ENCODE assay signal across 1 cellular context in the genomic region with DNA sequence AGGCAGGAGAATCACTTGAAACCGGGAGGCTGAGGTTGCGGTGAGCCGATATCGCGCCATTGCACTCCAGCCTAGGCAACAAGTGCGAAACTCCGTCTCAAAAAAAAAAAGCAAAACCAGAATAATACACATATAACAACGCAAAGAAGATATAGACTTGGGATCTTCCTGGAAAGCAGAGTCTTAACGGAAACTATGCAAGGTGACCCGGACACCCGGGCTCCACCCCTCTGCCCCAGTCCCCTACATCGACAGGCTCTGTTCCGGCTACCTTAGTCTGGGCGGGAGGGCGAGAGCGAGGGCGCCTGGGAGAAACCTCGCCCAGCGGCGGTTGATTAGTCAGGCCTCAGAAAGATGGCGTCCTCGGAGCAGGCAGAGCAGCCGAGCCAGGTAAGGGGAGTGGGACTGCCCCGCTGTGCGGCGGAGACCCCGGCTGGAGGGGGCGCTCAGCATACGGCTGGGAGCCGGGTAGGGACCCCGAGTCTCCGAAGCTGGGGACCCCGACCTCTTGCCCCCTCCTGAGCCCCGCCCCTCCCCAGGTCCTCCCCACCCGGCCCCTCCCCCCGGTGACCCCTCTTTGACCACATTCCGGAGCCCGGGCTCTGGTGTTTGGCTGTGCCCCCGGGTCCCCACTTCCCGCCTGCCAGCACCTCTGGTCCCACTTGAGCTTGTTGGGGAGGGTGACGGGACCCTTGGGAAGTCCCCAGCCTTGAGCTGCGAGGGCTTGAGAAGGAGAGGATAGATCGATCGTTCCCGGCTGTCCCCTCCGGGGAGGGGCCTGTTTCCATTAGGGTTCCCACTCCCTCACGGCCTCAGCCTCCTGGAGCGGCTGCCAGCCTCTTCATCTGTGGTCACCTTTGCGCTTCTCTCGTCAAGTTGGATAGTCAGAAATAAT.
TF ChIP-seq lines count a peak whose summit lies in the region.

Gene PEX14 (plus strand): TSS at position 338 of the 895 bp plus-strand sequence. CDS start 17 bp downstream, at position 355.

TF ChIP-seq in HepG2, 621 proteins besides CTCF, POLR2A, EP300 and RAD21 (continued from another document and continues in another):
- TF ChIP-seq SNAI1 (CRISPR knock-in tag; IDR thresholded peaks at IDR 0.05; ENCODE audit: borderline replicate concordance) (no peak), SP4 (CRISPR knock-in tag; IDR thresholded peaks at IDR 0.05) (peak; percentile 50; the same call in 1 of the 2 replicates), TP53 (CRISPR knock-in tag; conservative IDR thresholded peaks at IDR 0.05) (no peak), DNMT1 (CRISPR knock-in tag; IDR thresholded peaks at IDR 0.05) (no peak), GMEB2 (CRISPR knock-in tag; IDR thresholded peaks at IDR 0.05; ENCODE audit: low read depth) (no peak), ZNF296 (CRISPR knock-in tag; conservative IDR thresholded peaks at IDR 0.05) (no peak), BRCA1 (CRISPR knock-in tag; IDR thresholded peaks at IDR 0.05) (0 out of 2 replicates have a peak, but pooled peaks have one; percentile 41), ZNF160 (CRISPR knock-in tag; IDR thresholded peaks at IDR 0.05) (no peak), SRSF4 (IDR thresholded peaks at IDR 0.05; ENCODE audit: low read depth, low read length, poor library complexity, severe bottlenecking) (no peak), ZNF20 (CRISPR knock-in tag; IDR thresholded peaks at IDR 0.05) (no peak), ZNF260 (CRISPR knock-in tag; IDR thresholded peaks at IDR 0.05; ENCODE audit: borderline replicate concordance, low read depth) (no peak), SOX13 (IDR thresholded peaks at IDR 0.05) (no peak), SOX13 (CRISPR knock-in tag; conservative IDR thresholded peaks at IDR 0.05 in 1 of 2, IDR thresholded peaks at IDR 0.05 in 1 of 2) (peak in 1 of 2 experiments; percentile 40; a peak in 1 of 4 replicates), HOXA7 (CRISPR knock-in tag; IDR thresholded peaks at IDR 0.05) (no peak), ELF1 (CRISPR knock-in tag; IDR thresholded peaks at IDR 0.05) (peak; percentile 77), REXO4 (CRISPR knock-in tag; IDR thresholded peaks at IDR 0.05; ENCODE audit: borderline replicate concordance) (no peak), NFKB2 (CRISPR knock-in tag; IDR thresholded peaks at IDR 0.05; ENCODE audit: borderline replicate concordance) (peak; percentile 74; the same call in 1 of the 2 replicates), IKZF5 (CRISPR knock-in tag; IDR thresholded peaks at IDR 0.05) (peak; percentile 64; the same call in 1 of the 2 replicates), ZNF850 (CRISPR knock-in tag; conservative IDR thresholded peaks at IDR 0.05) (no peak), ATM (IDR thresholded peaks at IDR 0.05; ENCODE audit: borderline replicate concordance) (no peak), ZNF326 (CRISPR knock-in tag; IDR thresholded peaks at IDR 0.05; ENCODE audit: borderline replicate concordance) (no peak), NR2C2 (CRISPR knock-in tag; IDR thresholded peaks at IDR 0.05; ENCODE audit: borderline replicate concordance) (peak; percentile 81), AKAP8 (CRISPR knock-in tag; IDR thresholded peaks at IDR 0.05) (no peak), SAFB2 (CRISPR knock-in tag; IDR thresholded peaks at IDR 0.05; ENCODE audit: borderline replicate concordance, low read depth) (no peak), ZNF879 (CRISPR knock-in tag; IDR thresholded peaks at IDR 0.05) (no peak), MAFF (IDR thresholded peaks at IDR 0.05; ENCODE audit: low read depth, low read length) (no peak), RBAK (CRISPR knock-in tag; IDR thresholded peaks at IDR 0.05) (no peak), THAP11 (CRISPR knock-in tag; IDR thresholded peaks at IDR 0.05) (peak; percentile 97), NFYC (CRISPR knock-in tag; IDR thresholded peaks at IDR 0.05) (peak; percentile 58; the same call in 1 of the 2 replicates), ZUFSP (CRISPR knock-in tag; IDR thresholded peaks at IDR 0.05; ENCODE audit: borderline replicate concordance) (no peak), XBP1 (CRISPR knock-in tag; IDR thresholded peaks at IDR 0.05) (0 out of 2 replicates have a peak, but pooled peaks have one; percentile 22), ATF5 (CRISPR knock-in tag; IDR thresholded peaks at IDR 0.05; ENCODE audit: low read depth) (no peak), CAMTA2 (CRISPR knock-in tag; IDR thresholded peaks at IDR 0.05; ENCODE audit: borderline replicate concordance) (no peak), FOXK1 (CRISPR knock-in tag; IDR thresholded peaks at IDR 0.05; ENCODE audit: borderline replicate concordance, low read depth) (peak; percentile 65; the same call in 1 of the 2 replicates), ZNF782 (CRISPR knock-in tag; IDR thresholded peaks at IDR 0.05; ENCODE audit: borderline replicate concordance) (no peak), FLYWCH1 (CRISPR knock-in tag; IDR thresholded peaks at IDR 0.05) (no peak), TGIF2 (CRISPR knock-in tag; IDR thresholded peaks at IDR 0.05) (peak; percentile 32; the same call in 1 of the 2 replicates), CCDC6 (CRISPR knock-in tag; IDR thresholded peaks at IDR 0.05) (no peak), NR2F2 (IDR thresholded peaks at IDR 0.05; ENCODE audit: borderline replicate concordance, low read depth) (no peak), ATF1 (CRISPR knock-in tag; IDR thresholded peaks at IDR 0.05) (no peak)
- TF ChIP-seq, protein P1, sequence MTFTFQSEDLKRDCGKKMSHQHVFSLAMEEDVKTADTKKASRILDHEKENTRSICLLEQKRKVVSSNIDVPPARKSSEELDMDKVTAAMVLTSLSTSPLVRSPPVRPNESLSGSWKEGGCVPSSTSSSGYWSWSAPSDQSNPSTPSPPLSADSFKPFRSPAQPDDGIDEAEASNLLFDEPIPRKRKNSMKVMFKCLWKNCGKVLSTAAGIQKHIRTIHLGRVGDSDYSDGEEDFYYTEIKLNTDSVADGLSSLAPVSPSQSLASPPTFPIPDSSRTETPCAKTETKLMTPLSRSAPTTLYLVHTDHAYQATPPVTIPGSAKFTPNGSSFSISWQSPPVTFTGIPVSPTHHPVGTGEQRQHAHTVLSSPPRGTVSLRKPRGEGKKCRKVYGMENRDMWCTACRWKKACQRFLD (CRISPR knock-in tag; IDR thresholded peaks at IDR 0.05; ENCODE audit: borderline replicate concordance) = no peak
- TF ChIP-seq, protein P2, sequence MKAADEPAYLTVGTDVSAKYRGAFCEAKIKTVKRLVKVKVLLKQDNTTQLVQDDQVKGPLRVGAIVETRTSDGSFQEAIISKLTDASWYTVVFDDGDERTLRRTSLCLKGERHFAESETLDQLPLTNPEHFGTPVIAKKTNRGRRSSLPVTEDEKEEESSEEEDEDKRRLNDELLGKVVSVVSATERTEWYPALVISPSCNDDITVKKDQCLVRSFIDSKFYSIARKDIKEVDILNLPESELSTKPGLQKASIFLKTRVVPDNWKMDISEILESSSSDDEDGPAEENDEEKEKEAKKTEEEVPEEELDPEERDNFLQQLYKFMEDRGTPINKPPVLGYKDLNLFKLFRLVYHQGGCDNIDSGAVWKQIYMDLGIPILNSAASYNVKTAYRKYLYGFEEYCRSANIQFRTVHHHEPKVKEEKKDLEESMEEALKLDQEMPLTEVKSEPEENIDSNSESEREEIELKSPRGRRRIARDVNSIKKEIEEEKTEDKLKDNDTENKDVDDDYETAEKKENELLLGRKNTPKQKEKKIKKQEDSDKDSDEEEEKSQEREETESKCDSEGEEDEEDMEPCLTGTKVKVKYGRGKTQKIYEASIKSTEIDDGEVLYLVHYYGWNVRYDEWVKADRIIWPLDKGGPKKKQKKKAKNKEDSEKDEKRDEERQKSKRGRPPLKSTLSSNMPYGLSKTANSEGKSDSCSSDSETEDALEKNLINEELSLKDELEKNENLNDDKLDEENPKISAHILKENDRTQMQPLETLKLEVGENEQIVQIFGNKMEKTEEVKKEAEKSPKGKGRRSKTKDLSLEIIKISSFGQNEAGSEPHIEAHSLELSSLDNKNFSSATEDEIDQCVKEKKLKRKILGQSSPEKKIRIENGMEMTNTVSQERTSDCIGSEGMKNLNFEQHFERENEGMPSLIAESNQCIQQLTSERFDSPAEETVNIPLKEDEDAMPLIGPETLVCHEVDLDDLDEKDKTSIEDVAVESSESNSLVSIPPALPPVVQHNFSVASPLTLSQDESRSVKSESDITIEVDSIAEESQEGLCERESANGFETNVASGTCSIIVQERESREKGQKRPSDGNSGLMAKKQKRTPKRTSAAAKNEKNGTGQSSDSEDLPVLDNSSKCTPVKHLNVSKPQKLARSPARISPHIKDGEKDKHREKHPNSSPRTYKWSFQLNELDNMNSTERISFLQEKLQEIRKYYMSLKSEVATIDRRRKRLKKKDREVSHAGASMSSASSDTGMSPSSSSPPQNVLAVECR (CRISPR knock-in tag; IDR thresholded peaks at IDR 0.05; ENCODE audit: borderline replicate concordance) = peak; percentile 61; the same call in 1 of the 2 replicates
- TF ChIP-seq, protein P3, sequence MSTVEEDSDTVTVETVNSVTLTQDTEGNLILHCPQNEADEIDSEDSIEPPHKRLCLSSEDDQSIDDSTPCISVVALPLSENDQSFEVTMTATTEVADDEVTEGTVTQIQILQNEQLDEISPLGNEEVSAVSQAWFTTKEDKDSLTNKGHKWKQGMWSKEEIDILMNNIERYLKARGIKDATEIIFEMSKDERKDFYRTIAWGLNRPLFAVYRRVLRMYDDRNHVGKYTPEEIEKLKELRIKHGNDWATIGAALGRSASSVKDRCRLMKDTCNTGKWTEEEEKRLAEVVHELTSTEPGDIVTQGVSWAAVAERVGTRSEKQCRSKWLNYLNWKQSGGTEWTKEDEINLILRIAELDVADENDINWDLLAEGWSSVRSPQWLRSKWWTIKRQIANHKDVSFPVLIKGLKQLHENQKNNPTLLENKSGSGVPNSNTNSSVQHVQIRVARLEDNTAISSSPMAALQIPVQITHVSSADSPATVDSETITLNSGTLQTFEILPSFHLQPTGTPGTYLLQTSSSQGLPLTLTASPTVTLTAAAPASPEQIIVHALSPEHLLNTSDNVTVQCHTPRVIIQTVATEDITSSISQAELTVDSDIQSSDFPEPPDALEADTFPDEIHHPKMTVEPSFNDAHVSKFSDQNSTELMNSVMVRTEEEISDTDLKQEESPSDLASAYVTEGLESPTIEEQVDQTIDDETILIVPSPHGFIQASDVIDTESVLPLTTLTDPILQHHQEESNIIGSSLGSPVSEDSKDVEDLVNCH (CRISPR knock-in tag; IDR thresholded peaks at IDR 0.05) = no peak
- TF ChIP-seq, protein P4, sequence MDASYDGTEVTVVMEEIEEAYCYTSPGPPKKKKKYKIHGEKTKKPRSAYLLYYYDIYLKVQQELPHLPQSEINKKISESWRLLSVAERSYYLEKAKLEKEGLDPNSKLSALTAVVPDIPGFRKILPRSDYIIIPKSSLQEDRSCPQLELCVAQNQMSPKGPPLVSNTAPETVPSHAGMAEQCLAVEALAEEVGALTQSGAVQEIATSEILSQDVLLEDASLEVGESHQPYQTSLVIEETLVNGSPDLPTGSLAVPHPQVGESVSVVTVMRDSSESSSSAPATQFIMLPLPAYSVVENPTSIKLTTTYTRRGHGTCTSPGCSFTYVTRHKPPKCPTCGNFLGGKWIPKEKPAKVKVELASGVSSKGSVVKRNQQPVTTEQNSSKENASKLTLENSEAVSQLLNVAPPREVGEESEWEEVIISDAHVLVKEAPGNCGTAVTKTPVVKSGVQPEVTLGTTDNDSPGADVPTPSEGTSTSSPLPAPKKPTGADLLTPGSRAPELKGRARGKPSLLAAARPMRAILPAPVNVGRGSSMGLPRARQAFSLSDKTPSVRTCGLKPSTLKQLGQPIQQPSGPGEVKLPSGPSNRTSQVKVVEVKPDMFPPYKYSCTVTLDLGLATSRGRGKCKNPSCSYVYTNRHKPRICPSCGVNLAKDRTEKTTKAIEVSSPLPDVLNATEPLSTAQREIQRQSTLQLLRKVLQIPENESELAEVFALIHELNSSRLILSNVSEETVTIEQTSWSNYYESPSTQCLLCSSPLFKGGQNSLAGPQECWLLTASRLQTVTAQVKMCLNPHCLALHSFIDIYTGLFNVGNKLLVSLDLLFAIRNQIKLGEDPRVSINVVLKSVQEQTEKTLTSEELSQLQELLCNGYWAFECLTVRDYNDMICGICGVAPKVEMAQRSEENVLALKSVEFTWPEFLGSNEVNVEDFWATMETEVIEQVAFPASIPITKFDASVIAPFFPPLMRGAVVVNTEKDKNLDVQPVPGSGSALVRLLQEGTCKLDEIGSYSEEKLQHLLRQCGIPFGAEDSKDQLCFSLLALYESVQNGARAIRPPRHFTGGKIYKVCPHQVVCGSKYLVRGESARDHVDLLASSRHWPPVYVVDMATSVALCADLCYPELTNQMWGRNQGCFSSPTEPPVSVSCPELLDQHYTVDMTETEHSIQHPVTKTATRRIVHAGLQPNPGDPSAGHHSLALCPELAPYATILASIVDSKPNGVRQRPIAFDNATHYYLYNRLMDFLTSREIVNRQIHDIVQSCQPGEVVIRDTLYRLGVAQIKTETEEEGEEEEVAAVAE (CRISPR knock-in tag; IDR thresholded peaks at IDR 0.05; ENCODE audit: borderline replicate concordance) = no peak
